In the genomic region with DNA sequence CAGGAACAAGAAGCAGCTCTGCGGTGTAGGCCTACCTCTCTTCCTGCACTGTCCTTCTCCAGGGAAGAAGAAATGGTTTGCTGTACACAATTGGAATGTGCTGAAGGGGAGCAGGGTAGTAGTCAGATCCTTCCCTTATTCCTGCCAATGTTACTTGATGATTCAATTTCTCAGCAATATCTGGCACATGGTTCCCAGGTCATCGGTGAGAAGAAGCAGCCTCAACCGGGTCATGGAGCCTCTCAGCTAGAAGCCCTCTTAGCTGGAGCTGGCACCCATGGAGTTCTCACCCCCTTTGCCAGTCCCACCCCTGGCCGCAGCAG, we compare ENCODE assay signal across 34 cellular contexts. TPM values are rescaled to one million over a fixed set of nuclear protein-coding genes. Genes with fewer than 3 reads are reported as not detected.
DNase-seq lines count a peak whose midpoint lies in the region; ATAC-seq, FAIRE-seq and TF ChIP-seq lines count a peak whose summit lies in the region.
"Had no signal": no experiment of that assay in that cellular context is flagged by ENCODE, and none has a peak within 500 bp of the region (broad histone marks: within the 10 kb centered on the region; RNA-seq: fewer than 3 reads in every experiment).

No MANE protein-coding gene starts in this region.

- TF ChIP-seq POLR2A in GM12878 (IDR thresholded peaks at IDR 0.05; ENCODE audit: low read depth, low read length): no peak

- TF ChIP-seq CTCF in GM12878 (IDR thresholded peaks at IDR 0.05 in 2 of 3, conservative IDR thresholded peaks at IDR 0.05 in 1 of 3; ENCODE audit: control insufficient read depth in 2 of 3, extremely low read depth in 1 of 3, insufficient read depth in 1 of 3, low read depth in 3 of 3, low read length in 3 of 3): no peak
- TF ChIP-seq CTCF in mucosa of descending colon (IDR thresholded peaks at IDR 0.05): no peak

- FAIRE-seq in GM12878 (lab: Jason Lieb, UNC): no peak
- FAIRE-seq: urothelium cell line had no signal

- no peak for TF ChIP-seq RAD21 in GM12878 (IDR thresholded peaks at IDR 0.05; ENCODE audit: insufficient read depth, low read depth, low read length)

- no peak overlapping the region for H2AFZ ChIP-seq in GM12878 (ENCODE audit: control insufficient read depth, low read depth, low read length)
- H2AFZ ChIP-seq: PC-9 had no signal

- TF ChIP-seq EP300 in GM12878 (IDR thresholded peaks at IDR 0.05; ENCODE audit: borderline replicate concordance in 1 of 2, control insufficient read depth in 1 of 2, low read depth in 2 of 2, low read length in 2 of 2): no peak

- no TSS peak for BruUV-seq in GM12878 (replicated peaks; lab: Mats Ljungman, UMichigan)

- SMC1A ChIA-PET in GM12878 (lab: Charles Lee; ENCODE audit: uncharacterized antibody, unreplicated experiment): interaction anchor here (0.8 to 2.4 kb wide), 7 partner anchors 9 to 131 kb away, joined by 3 to 9 read pairs (median 3); no protein-coding TSS in a partner anchor

- RAD21 ChIA-PET in GM12878 (lab: Charles Lee; ENCODE audit: unreplicated experiment): interaction anchor here (0.7 to 1.2 kb wide), 4 partner anchors 9 to 144 kb away, joined by 3 read pairs; no protein-coding TSS in a partner anchor

- H3K27ac ChIP-seq in GM12878 (ENCODE audit: control insufficient read depth, insufficient read depth) (no peak overlapping the region), right cardiac atrium (ENCODE audit: low read length) (peak overlapping the region; percentile 43)
- H3K27ac ChIP-seq: coronary artery, KMS-11, neutrophil, PC-9, psoas muscle, testis, VCaP had no signal

- H3K9me3 ChIP-seq in GM12878 (replicated peaks; ENCODE audit: control insufficient read depth, insufficient read depth, low read length) (no peaks in the 10 kb centered on the region), right cardiac atrium (ENCODE audit: control insufficient read depth, low read length) (no peaks in the 10 kb centered on the region), mucosa of descending colon (no peaks in the 10 kb centered on the region)
- H3K9me3 ChIP-seq: BE2C, breast epithelium, neutrophil, psoas muscle, testis had no signal

- POLR2A ChIA-PET in GM12878 (lab: Charles Lee): no interaction called here

- intact Hi-C loops in Right ventricle myocardium superior (cut with DNase I): no loop called here
- intact Hi-C loops in left cardiac atrium (cut with DNase I): no loop called here
- intact Hi-C loops in GM12878 (cut with micrococcal nuclease; ENCODE audit: unreplicated experiment): no loop called here
- intact Hi-C loops in right cardiac atrium (cut with DNase I): no loop called here
- intact Hi-C loops in mucosa of descending colon (cut with DNase I, micrococcal nuclease): no loop called here

- no peak overlapping the region for H3K9ac ChIP-seq in GM12878 (ENCODE audit: control insufficient read depth, insufficient read depth, low read length)
- H3K9ac ChIP-seq: KMS-11 had no signal

- no peaks in the 10 kb centered on the region; the same call in 1 of the 2 replicates for H3K4me1 ChIP-seq in GM12878 (ENCODE audit: control insufficient read depth, insufficient read depth, low read length)
- peaks cover 11% of the 10 kb centered on the region for H3K4me1 ChIP-seq in right cardiac atrium (ENCODE audit: control insufficient read depth, insufficient read depth, low read length)
- H3K4me1 ChIP-seq in mucosa of descending colon (ENCODE audit: low read depth): no peaks in the 10 kb centered on the region
- H3K4me1 ChIP-seq: breast epithelium, psoas muscle had no signal

- DNase-seq in Right ventricle myocardium superior (no peak), left cardiac atrium (no peak), GM12878 (ENCODE audit: low read depth, low spot score) (no peak), right cardiac atrium (no peak), stromal cell of bone marrow (ENCODE audit: low read depth) (peak; percentile 42), mucosa of descending colon (no peak)
- DNase-seq: activated CD4-positive, alpha-beta T cell treated with anti-CD3 and anti-CD28 coated beads, Interleukin-2, amount 10 ng/mL, durations not matched to agents 24 days and 14 days; activated effector memory CD4-positive, alpha-beta T cell treated with anti-CD3 and anti-CD28 coated beads, Interleukin-2, amount 50 U/mL, for 16 hours; BE2C; DMS153; effector CD8-positive, alpha-beta T cell; NCI-H1417; NCI-H2081; NCI-H345; NCI-H69; PC-9; psoas muscle; SHP77; stimulated activated naive CD4-positive, alpha-beta T cell treated with Interleukin-2 at 50 U/mL for 16 hours; T-helper 9 cell; testis had no signal

- 46% methylated on average over 4 of the region's 4 CpGs for WGBS in GM12878 (ENCODE audit: insufficient coverage, insufficient replicate concordance, low lambda C conversion rate, missing lambda C conversion rate)
- 77% methylated on average over 4 of the region's 4 CpGs for WGBS in right cardiac atrium

- in situ Hi-C loops in GM12878 (cut with MboI): no loop called here

- CTCF ChIA-PET in GM12878 (lab: Yijun Ruan, JAX): interaction anchor here (0.9 to 1.9 kb wide), 3 partner anchors 16 to 62 kb away, joined by 3 to 6 read pairs (median 3); no protein-coding TSS in a partner anchor

- ATAC-seq in Right ventricle myocardium superior (ENCODE audit: poor library complexity): peak; percentile 11
- no peak for ATAC-seq in left cardiac atrium
- no peak for ATAC-seq in GM12878
- ATAC-seq in right cardiac atrium: no peak
- ATAC-seq in GM21367 (IDR thresholded peaks at IDR 0.05; ENCODE audit: unreplicated experiment): no peak
- no peak for ATAC-seq in HG02885 (IDR thresholded peaks at IDR 0.05; ENCODE audit: poor library complexity, unreplicated experiment)
- ATAC-seq in mucosa of descending colon: no peak
- ATAC-seq: left lobe of liver, psoas muscle had no signal

- H3K4me3 ChIP-seq in GM12878 (no peak overlapping the region), right cardiac atrium (ENCODE audit: low read length) (no peak overlapping the region), mucosa of descending colon (no peak overlapping the region)
- H3K4me3 ChIP-seq: breast epithelium, coronary artery, PC-9, psoas muscle, testis had no signal

- H4K20me1 ChIP-seq in GM12878 (ENCODE audit: control insufficient read depth, insufficient read depth): no peaks in the 10 kb centered on the region

- H3K36me3 ChIP-seq in GM12878 (ENCODE audit: control insufficient read depth in 2 of 2, insufficient read depth in 2 of 2, low read length in 1 of 2) (no peaks in the 10 kb centered on the region), mucosa of descending colon (ENCODE audit: low read depth) (no peaks in the 10 kb centered on the region)
- H3K36me3 ChIP-seq: BE2C, breast epithelium, neutrophil had no signal

- H3K4me2 ChIP-seq in GM12878 (ENCODE audit: control insufficient read depth, insufficient read depth): no peak overlapping the region
- H3K4me2 ChIP-seq: KMS-11, PC-9 had no signal

- H3K79me2 ChIP-seq in GM12878 (ENCODE audit: control insufficient read depth, insufficient read depth, low read length): no peaks in the 10 kb centered on the region

- H3K27me3 ChIP-seq in GM12878 (replicated peaks in 1 of 2; ENCODE audit: control insufficient read depth in 2 of 2, insufficient read depth in 2 of 2, low read length in 1 of 2): no peaks in the 10 kb centered on the region; a peak in 1 of 4 replicates
- H3K27me3 ChIP-seq in right cardiac atrium (ENCODE audit: control insufficient read depth, insufficient read depth): no peaks in the 10 kb centered on the region
- H3K27me3 ChIP-seq: BE2C, breast epithelium, neutrophil, testis had no signal

RNA-seq across cellular contexts. Expression of gene ACTBL2, which starts 36.9 kb away (rescaled TPM):
- total RNA-seq in Right ventricle myocardium superior (not detected), left cardiac atrium (not detected), GM12878 (2014; rRNA removed) (not detected in 2 replicates), GM12878 (2014; rRNA removed; fragmentation: Illumina TruSeq; extraction: Trizol) (0.04 TPM in 1 of 2 replicates, not detected in the other), GM12878 (2021) (not detected in 2 replicates), right cardiac atrium (not detected), mucosa of descending colon (not detected)
- total RNA-seq in GM12878 (2013; cell fraction: nucleolus; rRNA removed): not detected in 2 replicates
- polyA plus RNA-seq in GM12878 (2011; ENCODE audit: low read depth): not detected
- polyA plus RNA-seq in GM12878 (2011; rRNA removed) (not detected in 2 replicates), GM12878 (2014; fragmentation: Illumina TruSeq; extraction: Trizol) (0.04 TPM in 1 of 2 replicates, not detected in the other), GM12878 (2014; fragmentation: Nextera tagmentation; extraction: Ambion mirVana) (under 1 TPM in 1 of 2 experiments, not detected in 1; 0.06 TPM), GM12878 (2014; rRNA removed) (not detected in 2 replicates), GM12878 (2016; fragmentation: Nextera tagmentation; extraction: Ambion mirVana) (not detected), right cardiac atrium (not detected)
- polyA plus RNA-seq in GM12878 (2011; cell fraction: cytosol; rRNA removed): not detected in 2 replicates
- polyA plus RNA-seq in GM12878 (2011; cell fraction: nucleus; rRNA removed): not detected in 2 replicates
- polyA plus RNA-seq in GM12878 (2012): not detected in 2 replicates
- polyA minus RNA-seq in GM12878 (2011; rRNA and poly(A)+ RNA removed): not detected in 2 replicates
- not detected in 2 replicates for polyA minus RNA-seq in GM12878 (2011; cell fraction: cytosol; rRNA and poly(A)+ RNA removed)
- polyA minus RNA-seq in GM12878 (2011; cell fraction: nucleus; rRNA and poly(A)+ RNA removed): not detected in 2 replicates
- total RNA-seq: A172; activated CD4-positive, alpha-beta T cell treated with anti-CD3 and anti-CD28 coated beads, Interleukin-2, amount 10 ng/mL, durations not matched to agents 24 days and 14 days; activated CD8-positive, alpha-beta memory T cell treated with anti-CD3 and anti-CD28 coated beads for 36 hours; G401; left lobe of liver; mesenteric fat pad; psoas muscle had no signal
- polyA plus RNA-seq: psoas muscle had no signal
